Comparison of ENCODE assay signal across 2 cellular contexts in genomic region chrX:103488332-103488731, GRCh38.
TF ChIP-seq lines count a peak whose summit lies in the region.

No MANE protein-coding gene starts in this region.

TF ChIP-seq in GM12878, 131 proteins besides CTCF, POLR2A, EP300 and RAD21:
- 0 out of 2 replicates have a peak, but pooled peaks have one; percentile 24 for TF ChIP-seq ZNF384 (IDR thresholded peaks at IDR 0.05; ENCODE audit: borderline replicate concordance, low read depth, low read length)
- no peak for TF ChIP-seq EZH2 (IDR thresholded peaks at IDR 0.05; ENCODE audit: borderline replicate concordance, control insufficient read depth, low read depth, low read length)

TF ChIP-seq in HepG2, 621 proteins besides CTCF, POLR2A, EP300 and RAD21:
- TF ChIP-seq CREB1 (IDR thresholded peaks at IDR 0.05) (no peak), CREB1 (CRISPR knock-in tag; IDR thresholded peaks at IDR 0.05) (no peak), ZBTB42 (CRISPR knock-in tag; IDR thresholded peaks at IDR 0.05) (no peak), HMG20B (CRISPR knock-in tag; conservative IDR thresholded peaks at IDR 0.05) (no peak), MED13 (CRISPR knock-in tag; IDR thresholded peaks at IDR 0.05) (no peak), NFE2L1 (CRISPR knock-in tag; IDR thresholded peaks at IDR 0.05; ENCODE audit: borderline replicate concordance) (no peak), ZNF746 (CRISPR knock-in tag; IDR thresholded peaks at IDR 0.05) (no peak), HIC2 (CRISPR knock-in tag; IDR thresholded peaks at IDR 0.05; ENCODE audit: low read depth) (no peak)
